In genomic region chr6:108074057-108074358, GRCh38 we compare ENCODE assay signal across 8 cellular contexts. TPM values are rescaled to one million over a fixed set of nuclear protein-coding genes. Genes with fewer than 3 reads are reported as not detected.
DNase-seq lines count a peak whose midpoint lies in the region; ATAC-seq and TF ChIP-seq lines count a peak whose summit lies in the region.

No MANE protein-coding gene starts in this region.

- no peak for ATAC-seq in CD4-positive, alpha-beta T cell (ENCODE audit: poor library complexity)
- ATAC-seq in GM21723 (IDR thresholded peaks at IDR 0.05; ENCODE audit: unreplicated experiment): peak; percentile 60
- no peak for ATAC-seq in effector memory CD8-positive, alpha-beta T cell (replicated peaks)
- ATAC-seq in natural killer cell: peak in 1 of 3 donors; percentile 30
- ATAC-seq in GM21515 (IDR thresholded peaks at IDR 0.05; ENCODE audit: unreplicated experiment): no peak

- no peak for TF ChIP-seq CTCF in CD4-positive, alpha-beta T cell (IDR thresholded peaks at IDR 0.05)
- no peak for TF ChIP-seq CTCF in NB4 (IDR thresholded peaks at IDR 0.05; ENCODE audit: low read depth, low read length)
- TF ChIP-seq CTCF in natural killer cell (IDR thresholded peaks at IDR 0.05): no peak

- DNase-seq in CD4-positive, alpha-beta T cell: no peak
- DNase-seq in NB4 (ENCODE audit: low read depth): no peak
- DNase-seq in effector memory CD8-positive, alpha-beta T cell: no peak
- no peak for DNase-seq in natural killer cell
- DNase-seq in NCI-H524 (lab: John Stamatoyannopoulos, UW): no peak
- DNase-seq in cortex of kidney (lab: John Stamatoyannopoulos, UW): no peak

- POLR2A ChIA-PET in CD4-positive, alpha-beta T cell (lab: Charles Lee): interaction anchor here (1.4 kb wide), 1 partner anchor 486 kb away, joined by 3 read pairs; no protein-coding TSS in a partner anchor

- H3K9me3 ChIP-seq in CD4-positive, alpha-beta T cell (ENCODE audit: control insufficient read depth, low read length): no peaks in the 10 kb centered on the region

- H3K4me1 Mint-ChIP-seq in CD4-positive, alpha-beta T cell (ENCODE audit: low read depth): peaks cover 27% of the 10 kb centered on the region
- peaks cover 9 to 16% of the 10 kb centered on the region in 2 donors for H3K4me1 Mint-ChIP-seq in effector memory CD8-positive, alpha-beta T cell (ENCODE audit: low read depth in 2 of 2)
- H3K4me1 Mint-ChIP-seq in natural killer cell: peaks cover 11 to 19% of the 10 kb centered on the region in 2 donors

- peak overlapping the region; percentile 91 for H3K4me3 Mint-ChIP-seq in CD4-positive, alpha-beta T cell
- H3K4me3 Mint-ChIP-seq in effector memory CD8-positive, alpha-beta T cell: peak overlapping the region; percentile 79 to 87
- peak overlapping the region; percentile 88 for H3K4me3 Mint-ChIP-seq in natural killer cell

- CTCF ChIA-PET in CD4-positive, alpha-beta T cell (lab: Charles Lee): interaction anchor here (1.0 kb wide), 1 partner anchor 24 kb away, joined by 3 read pairs; no protein-coding TSS in a partner anchor

- H3K27me3 ChIP-seq in CD4-positive, alpha-beta T cell (ENCODE audit: control insufficient read depth, insufficient read depth, low read length): no peaks in the 10 kb centered on the region

- peaks cover 6% of the 10 kb centered on the region for H3K27me3 Mint-ChIP-seq in CD4-positive, alpha-beta T cell
- no peaks in the 10 kb centered on the region for H3K27me3 Mint-ChIP-seq in effector memory CD8-positive, alpha-beta T cell
- peaks cover 3 to 11% of the 10 kb centered on the region in 2 donors for H3K27me3 Mint-ChIP-seq in natural killer cell (ENCODE audit: low read depth in 2 of 2)

- peak overlapping the region; percentile 84 for H3K4me3 ChIP-seq in NB4 (ENCODE audit: low read depth, low read length)

- no peaks in the 10 kb centered on the region for H3K9me3 Mint-ChIP-seq in CD4-positive, alpha-beta T cell
- H3K9me3 Mint-ChIP-seq in effector memory CD8-positive, alpha-beta T cell: no peaks in the 10 kb centered on the region
- H3K9me3 Mint-ChIP-seq in natural killer cell: no peaks in the 10 kb centered on the region

- H3K27ac Mint-ChIP-seq in CD4-positive, alpha-beta T cell: peak overlapping the region; percentile 85
- peak overlapping the region; percentile 80 to 92 for H3K27ac Mint-ChIP-seq in effector memory CD8-positive, alpha-beta T cell
- H3K27ac Mint-ChIP-seq in natural killer cell: peak overlapping the region; percentile 82 to 85

- intact Hi-C loops in CD4-positive, alpha-beta T cell (cut with DNase I, micrococcal nuclease): loop anchor here (2.0 to 10.0 kb wide), 8 partner anchors 115 to 1752 kb away; partner anchors contain the start of genes SEC63 (in 2 of the 2), AFG1L (in 1 of the 2), ARMC2 (in 1 of the 2) and MTRES1 (in 1 of the 2)
- intact Hi-C loops in natural killer cell (cut with micrococcal nuclease): loop anchor here (2.0 kb wide), 1 partner anchor 187 kb away; the partner anchor contains the start of gene SNX3

- no peak for TF ChIP-seq POLR2A in NB4 (IDR thresholded peaks at IDR 0.05; ENCODE audit: extremely low read depth, insufficient read length)

- H3K36me3 Mint-ChIP-seq in CD4-positive, alpha-beta T cell (ENCODE audit: low read depth): peaks cover 9% of the 10 kb centered on the region
- peaks cover 8% of the 10 kb centered on the region for H3K36me3 Mint-ChIP-seq in effector memory CD8-positive, alpha-beta T cell (ENCODE audit: insufficient read depth)
- H3K36me3 Mint-ChIP-seq in natural killer cell: no peaks in the 10 kb centered on the region

- H3K27ac ChIP-seq in CD4-positive, alpha-beta T cell (ENCODE audit: low read depth, low read length): peak overlapping the region; percentile 50

RNA-seq across cellular contexts. Expression of gene OSTM1, which starts 0.5 kb away (rescaled TPM):
- 10 to 100 TPM; 16.3 to 20.9 TPM for total RNA-seq in CD4-positive, alpha-beta T cell
- total RNA-seq in natural killer cell: 10 to 100 TPM; 39.2 to 56.9 (median 49.1) TPM
